23 cellular contexts compared by ENCODE assay signal in genomic region chr13:103157034-103157433, GRCh38.
"Had no signal": no experiment of that assay in that cellular context is flagged by ENCODE, and none has a peak within 500 bp of the region (broad histone marks: within the 10 kb centered on the region; RNA-seq: fewer than 3 reads in every experiment).

No MANE protein-coding gene starts in this region.

- ATAC-seq: activated naive CD4-positive, alpha-beta T cell treated with anti-CD3 and anti-CD28 coated beads, Interleukin-2, amount 50 U/mL, for 72 hours; left lung had no signal

- H3K4me1 ChIP-seq: adrenal gland, left lung had no signal

- H3K27ac ChIP-seq: adrenal gland, left lung, VCaP had no signal

- FAIRE-seq: astrocyte, endothelial cell of umbilical vein, kidney had no signal

- H3K4me3 ChIP-seq: adrenal gland, left lung had no signal

- H3K36me3 ChIP-seq: adrenal gland, left lung had no signal

- H3K27me3 ChIP-seq: adrenal gland, left lung had no signal

- H3K9me3 ChIP-seq: adrenal gland, left lung had no signal

- DNase-seq: activated CD4-positive, alpha-beta T cell treated with anti-CD3 and anti-CD28 coated beads for 1 hour; activated CD4-positive, alpha-beta T cell treated with anti-CD3 and anti-CD28 coated beads, Interleukin-2, amount 50 U/mL, for 48 hours; activated gamma-delta T cell treated with Interleukin-2 at 50 U/mL for 16 hours; activated T-cell treated with anti-CD3 and anti-CD28 coated beads for 4 hours; adrenal gland; dermis blood vessel endothelial cell; effector memory CD4-positive, alpha-beta T cell; foreskin melanocyte; glutamatergic neuron; hippocampal formation; kidney; left lung; midbrain; retina; stimulated activated CD4-positive, alpha-beta T cell treated with anti-CD3 and anti-CD28 coated beads, Interleukin-12 subunit alpha, Interleukin-12 subunit beta, amount 100 ng/mL, for 4 hours; stimulated activated CD4-positive, alpha-beta T cell treated with anti-CD3 and anti-CD28 coated beads, Interleukin-1b, Interleukin-23, amount 100 ng/mL, for 48 hours; stimulated activated CD8-positive, alpha-beta memory T cell treated with anti-CD3 and anti-CD28 coated beads, Interleukin-4, amount 100 ng/mL, for 48 hours; stimulated activated naive CD4-positive, alpha-beta T cell; T-helper 2 cell had no signal
